ENCODE assay signal across 16 cellular contexts in genomic region chr9:72156586-72156985, GRCh38. TPM values are rescaled to one million over a fixed set of nuclear protein-coding genes. Genes with fewer than 3 reads are reported as not detected.
"Had no signal": no experiment of that assay in that cellular context is flagged by ENCODE, and none has a peak within 500 bp of the region (broad histone marks: within the 10 kb centered on the region; RNA-seq: fewer than 3 reads in every experiment).

No MANE protein-coding gene starts in this region.

- DNase-seq: effector memory CD8-positive, alpha-beta T cell; esophagus squamous epithelium; foreskin fibroblast; hippocampal formation; mammary epithelial cell; naive thymus-derived CD8-positive, alpha-beta T cell; posterior cingulate gyrus; stimulated activated CD4-positive, alpha-beta T cell treated with anti-CD3 and anti-CD28 coated beads, Interleukin-2, amount 100 ng/mL, for 48 hours; stimulated activated naive CD4-positive, alpha-beta T cell treated with Interleukin-2 at 50 U/mL for 16 hours; trophoblast cell had no signal

- H3K9me3 ChIP-seq: esophagus squamous epithelium had no signal

- H3K4me2 ChIP-seq: smooth muscle cell had no signal

- ATAC-seq: effector memory CD8-positive, alpha-beta T cell; left lobe of liver; naive thymus-derived CD8-positive, alpha-beta T cell had no signal

- H3K36me3 ChIP-seq: esophagus squamous epithelium had no signal

- H3K4me3 ChIP-seq: esophagus squamous epithelium, smooth muscle cell had no signal

- H3K4me1 ChIP-seq: esophagus squamous epithelium had no signal

- H3K27ac ChIP-seq: epithelial cell of prostate, esophagus squamous epithelium had no signal

RNA-seq across cellular contexts. Expression of gene GDA, which starts 7.3 kb away (rescaled TPM):
- total RNA-seq: mammary epithelial cell; mononuclear cell; naive thymus-derived CD8-positive, alpha-beta T cell; osteocyte; pulmonary artery endothelial cell had no signal
- polyA plus RNA-seq: naive thymus-derived CD8-positive, alpha-beta T cell had no signal
